In genomic region chr16:57535680-57536305, GRCh38 we compare ENCODE assay signal across 8 cellular contexts. TPM values are rescaled to one million over a fixed set of nuclear protein-coding genes. Genes with fewer than 3 reads are reported as not detected.
DNase-seq lines count a peak whose midpoint lies in the region; ATAC-seq and TF ChIP-seq lines count a peak whose summit lies in the region.

No MANE protein-coding gene starts in this region.

- peak overlapping the region; percentile 94 for H3K4me3 Mint-ChIP-seq in neural crest cell
- peak overlapping the region; percentile 86 for H3K4me3 Mint-ChIP-seq in stimulated activated naive CD8-positive, alpha-beta T cell treated with anti-CD3 and anti-CD28 coated beads, Interleukin-15, Interleukin-2, amounts not matched to agents 100 ng/mL and 50 ng/mL, for 24 hours

- no peaks in the 10 kb centered on the region for H3K9me3 Mint-ChIP-seq in neural crest cell
- no peaks in the 10 kb centered on the region for H3K9me3 Mint-ChIP-seq in stimulated activated naive CD8-positive, alpha-beta T cell treated with anti-CD3 and anti-CD28 coated beads, Interleukin-15, Interleukin-2, amounts not matched to agents 100 ng/mL and 50 ng/mL, for 24 hours

- ATAC-seq in GM21526 (IDR thresholded peaks at IDR 0.05; ENCODE audit: low FRiP score, unreplicated experiment): peak; percentile 56

- POLR2A ChIA-PET in RWPE1 (lab: Yijun Ruan, JAX; ENCODE audit: low non-redundant PET): no interaction called here

- peaks cover 37% of the 10 kb centered on the region for H3K4me1 Mint-ChIP-seq in neural crest cell
- H3K4me1 Mint-ChIP-seq in stimulated activated naive CD8-positive, alpha-beta T cell treated with anti-CD3 and anti-CD28 coated beads, Interleukin-15, Interleukin-2, amounts not matched to agents 100 ng/mL and 50 ng/mL, for 24 hours (ENCODE audit: low read depth): peaks cover 74% of the 10 kb centered on the region

- H3K4me3 ChIP-seq in fibroblast of villous mesenchyme (ENCODE audit: low read depth, low read length): peak overlapping the region; percentile 85

- CTCF ChIA-PET in RWPE1 (lab: Yijun Ruan, JAX): interaction anchor here (1.7 to 1.9 kb wide), 2 partner anchors 16 to 41 kb away, joined by 6 read pairs; no protein-coding TSS in a partner anchor

- no peaks in the 10 kb centered on the region for H3K36me3 Mint-ChIP-seq in neural crest cell (ENCODE audit: low read depth)
- H3K36me3 Mint-ChIP-seq in stimulated activated naive CD8-positive, alpha-beta T cell treated with anti-CD3 and anti-CD28 coated beads, Interleukin-15, Interleukin-2, amounts not matched to agents 100 ng/mL and 50 ng/mL, for 24 hours (ENCODE audit: low read depth): no peaks in the 10 kb centered on the region

- peaks cover 40% of the 10 kb centered on the region for H3K27me3 Mint-ChIP-seq in neural crest cell (ENCODE audit: low read depth)
- H3K27me3 Mint-ChIP-seq in stimulated activated naive CD8-positive, alpha-beta T cell treated with anti-CD3 and anti-CD28 coated beads, Interleukin-15, Interleukin-2, amounts not matched to agents 100 ng/mL and 50 ng/mL, for 24 hours: no peaks in the 10 kb centered on the region

- TF ChIP-seq CTCF in RWPE1 (conservative IDR thresholded peaks at IDR 0.05; ENCODE audit: low read depth): no peak
- peak; percentile 13 for TF ChIP-seq CTCF in fibroblast of villous mesenchyme (IDR thresholded peaks at IDR 0.05; ENCODE audit: insufficient read depth, low read depth, low read length)
- TF ChIP-seq CTCF in neural crest cell (conservative IDR thresholded peaks at IDR 0.05): peak; percentile 28

- peak overlapping the region; percentile 12 for H3K27ac Mint-ChIP-seq in neural crest cell (ENCODE audit: unreplicated experiment)
- H3K27ac Mint-ChIP-seq in stimulated activated naive CD8-positive, alpha-beta T cell treated with anti-CD3 and anti-CD28 coated beads, Interleukin-15, Interleukin-2, amounts not matched to agents 100 ng/mL and 50 ng/mL, for 24 hours: peak overlapping the region; percentile 74

- DNase-seq in DMS 273 treated with DMSO at 0.1 percent for 48 hours (lab: John Stamatoyannopoulos, UW) (peak; percentile 74), HuH-7 (ENCODE audit: low spot score) (peak; percentile 98), RWPE1 (ENCODE audit: low spot score) (peak; percentile 99), fibroblast of villous mesenchyme (ENCODE audit: low read depth) (peak; percentile 85), neural crest cell (ENCODE audit: low read depth, low spot score) (peak; percentile 80)
- DNase-seq in activated effector memory CD4-positive, alpha-beta T cell treated with Interleukin-2 at 50 U/mL for 16 hours: peak; percentile 92

- peak overlapping the region; percentile 82 for H3K27ac ChIP-seq in RWPE1

RNA-seq across cellular contexts. Expression of gene CCDC102A, which starts 0.6 kb away (rescaled TPM):
- total RNA-seq in fibroblast of villous mesenchyme: 11.6 and 15.1 TPM in 2 replicates
- total RNA-seq in neural crest cell: 6.4 and 8.6 TPM in 2 replicates

RNA-seq across cellular contexts. Expression of gene ADGRG5, which starts 6.7 kb away (rescaled TPM):
- not detected in 2 replicates for total RNA-seq in fibroblast of villous mesenchyme
- total RNA-seq in neural crest cell: 0.07 TPM in 2 replicates

RNA-seq across cellular contexts. Expression of gene DOK4, which starts 49.5 kb away (rescaled TPM):
- 34.5 and 40.2 TPM in 2 replicates for total RNA-seq in fibroblast of villous mesenchyme
- 20.4 and 22.7 TPM in 2 replicates for total RNA-seq in neural crest cell

Comparison
In these comparisons a context has a peak if more than half of its experiments do, and no peak if none do; other contexts are left out.
1. Peak in every context shown above with its lines: DNase-seq, ATAC-seq, H3K4me3 ChIP-seq and H3K27ac ChIP-seq.